Comparison of ENCODE assay signal across 23 cellular contexts in the genomic region with DNA sequence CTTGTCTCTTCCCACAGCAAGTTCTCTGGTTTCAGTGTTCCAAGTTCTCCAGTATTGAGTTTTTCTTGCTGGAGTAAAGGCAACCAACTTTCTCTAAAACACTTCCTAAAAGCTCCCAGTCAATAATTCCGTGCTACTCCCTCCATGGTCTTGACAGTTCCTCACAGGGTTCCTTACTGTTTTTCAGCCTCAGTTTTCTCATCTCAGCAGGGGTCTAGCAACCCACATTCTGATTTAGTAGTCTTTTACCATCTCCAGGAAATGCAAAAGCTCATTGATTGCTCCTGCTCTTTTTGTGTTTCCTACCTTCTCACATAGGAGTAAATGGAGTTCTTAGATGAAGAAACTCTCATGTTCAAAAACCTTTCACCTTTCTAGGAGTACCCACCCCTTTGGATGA.
DNase-seq lines count a peak whose midpoint lies in the region; ATAC-seq and TF ChIP-seq lines count a peak whose summit lies in the region.
"Had no signal": no experiment of that assay in that cellular context is flagged by ENCODE, and none has a peak within 500 bp of the region (broad histone marks: within the 10 kb centered on the region; RNA-seq: fewer than 3 reads in every experiment).

No MANE protein-coding gene starts in this region.

- H3K27ac Mint-ChIP-seq in H9 (peak overlapping the region in 2 of 3 experiments; percentile 9 to 34; a peak in 3 of 7 replicates), neural crest cell (ENCODE audit: unreplicated experiment) (peak overlapping the region; percentile 36)
- H3K27ac Mint-ChIP-seq: CD8-positive, alpha-beta T cell had no signal

- H3K4me3 Mint-ChIP-seq in H9 (peak overlapping the region in 1 of 2 experiments; percentile 39; a peak in 3 of 5 replicates), neural crest cell (no peak overlapping the region)
- H3K4me3 Mint-ChIP-seq: CD8-positive, alpha-beta T cell had no signal

- peaks cover 7% of the 10 kb centered on the region; the same call in 1 of the 2 replicates for H3K4me1 ChIP-seq in H9 (ENCODE audit: insufficient read depth, low read length)
- H3K4me1 ChIP-seq in iPS DF 6.9 (ENCODE audit: control insufficient read depth, insufficient read depth, low read length) = no peaks in the 10 kb centered on the region; the same call in 1 of the 2 replicates
- H3K4me1 ChIP-seq in right cardiac atrium (ENCODE audit: control insufficient read depth, insufficient read depth, low read length) = no peaks in the 10 kb centered on the region

- H3K36me3 Mint-ChIP-seq in H9 (ENCODE audit: insufficient read depth in 1 of 3, low read depth in 3 of 3) = no peaks in the 10 kb centered on the region
- no peaks in the 10 kb centered on the region for H3K36me3 Mint-ChIP-seq in neural crest cell (ENCODE audit: low read depth)
- H3K36me3 Mint-ChIP-seq: CD8-positive, alpha-beta T cell had no signal

- no peak overlapping the region for H3K9ac ChIP-seq in H9 (ENCODE audit: extremely low read depth, insufficient read length, low read length)
- H3K9ac ChIP-seq: KMS-11 had no signal

- H3K23me2 ChIP-seq in H9 (ENCODE audit: insufficient read length, low read depth, low read length, poor library complexity, severe bottlenecking) = no peaks in the 10 kb centered on the region

- H3K23ac ChIP-seq in H9 (ENCODE audit: insufficient read length, low read depth, low read length) = no peak overlapping the region

- H3K56ac ChIP-seq in H9 (ENCODE audit: insufficient read length, low read depth, low read length) = no peak overlapping the region

- no peak for DNase-seq in H9
- DNase-seq in astrocyte of the hippocampus (ENCODE audit: low read depth, low spot score) = peak; percentile 53
- peak; percentile 7 for DNase-seq in iPS DF 6.9 (ENCODE audit: low read depth, low spot score)
- DNase-seq in neural crest cell (ENCODE audit: low read depth, low spot score) = no peak
- no peak for DNase-seq in right cardiac atrium
- no peak for DNase-seq in EL
- DNase-seq in NCI-H1694 (lab: John Stamatoyannopoulos, UW) = no peak
- no peak for DNase-seq in stimulated activated CD4-positive, alpha-beta T cell treated with anti-CD3 and anti-CD28 coated beads, Interleukin-12 subunit alpha, Interleukin-12 subunit beta, amount 100 ng/mL, for 4 hours
- DNase-seq: AML-193; C1 segment of cervical spinal cord; Calu3; CD8-positive, alpha-beta T cell; DMS153; GF-D8; IMR-90; NCI-H1092 treated with DMSO at 0.1 percent for 48 hours; NCI-H1694 treated with DMSO at 0.1 percent for 48 hours; NCI-H446; NCI-H526; PC-3; Right ventricle myocardium superior had no signal

- H4K20me1 ChIP-seq in H9 (ENCODE audit: control insufficient read depth, insufficient read depth, insufficient read length) = no peaks in the 10 kb centered on the region

- H2BK12ac ChIP-seq in H9 (ENCODE audit: insufficient read length, low read depth, low read length) = no peak overlapping the region

- H3K14ac ChIP-seq in H9 (ENCODE audit: insufficient read depth, low read length) = no peak overlapping the region

- no peak overlapping the region for H2BK5ac ChIP-seq in H9 (ENCODE audit: insufficient read length, low read length)

- H4K8ac ChIP-seq in H9 (replicated peaks; ENCODE audit: insufficient read length, low read depth, low read length) = no peak overlapping the region

- H3K27ac ChIP-seq in H9 (ENCODE audit: insufficient read length, low read depth, low read length) (no peak overlapping the region), iPS DF 6.9 (ENCODE audit: low read length) (no peak overlapping the region), right cardiac atrium (ENCODE audit: low read length) (no peak overlapping the region)
- H3K27ac ChIP-seq: HL-60, KMS-11 had no signal

- H3K9me3 ChIP-seq in H9 (ENCODE audit: control insufficient read depth, low read depth, low read length) = no peaks in the 10 kb centered on the region
- no peaks in the 10 kb centered on the region for H3K9me3 ChIP-seq in iPS DF 6.9 (ENCODE audit: control insufficient read depth, insufficient read depth, low read length)
- no peaks in the 10 kb centered on the region for H3K9me3 ChIP-seq in right cardiac atrium (ENCODE audit: control insufficient read depth, low read length)

- H3K4me2 ChIP-seq in H9 (ENCODE audit: insufficient read depth, insufficient read length, low read length) = no peak overlapping the region
- H3K4me2 ChIP-seq: KMS-11 had no signal

- H3K27me3 ChIP-seq in H9 (ENCODE audit: insufficient read depth, low read length) (no peaks in the 10 kb centered on the region), iPS DF 6.9 (ENCODE audit: control insufficient read depth, insufficient read depth, low read length) (no peaks in the 10 kb centered on the region), right cardiac atrium (ENCODE audit: control insufficient read depth, insufficient read depth) (no peaks in the 10 kb centered on the region)

- H3K36me3 ChIP-seq in iPS DF 6.9 (ENCODE audit: control insufficient read depth, insufficient read depth, low read length) = no peaks in the 10 kb centered on the region

- H3K4ac ChIP-seq in H9 (ENCODE audit: low read depth, low read length) = no peak overlapping the region

- no peaks in the 10 kb centered on the region for H3K79me2 ChIP-seq in H9 (ENCODE audit: insufficient read depth, low read length)

- H3K9me3 Mint-ChIP-seq in H9 (no peaks in the 10 kb centered on the region), neural crest cell (no peaks in the 10 kb centered on the region)

- ATAC-seq in right cardiac atrium = no peak
- ATAC-seq: CD8-positive, alpha-beta T cell; PC-3 had no signal

- no peak overlapping the region for H3T11ph ChIP-seq in H9 (ENCODE audit: low read length)

- H3K4me3 ChIP-seq in iPS DF 6.9 (ENCODE audit: low read length) = no peak overlapping the region
- no peak overlapping the region for H3K4me3 ChIP-seq in right cardiac atrium (ENCODE audit: low read length)

- H2AFZ ChIP-seq in H9 (ENCODE audit: low read length) = no peak overlapping the region

- H2BK15ac ChIP-seq in H9 (ENCODE audit: low read depth, low read length) = no peak overlapping the region

- H2AK5ac ChIP-seq in H9 (ENCODE audit: insufficient read length, low read length) = no peak overlapping the region

- peaks cover 25 to 28% of the 10 kb centered on the region in 2 experiments for H3K4me1 Mint-ChIP-seq in H9
- peaks cover 25% of the 10 kb centered on the region for H3K4me1 Mint-ChIP-seq in neural crest cell

- no peak overlapping the region for H2BK120ac ChIP-seq in H9 (ENCODE audit: low read depth, low read length, poor library complexity, severe bottlenecking)

- H2BK20ac ChIP-seq in H9 (ENCODE audit: low read depth, low read length, poor library complexity, severe bottlenecking) = no peak overlapping the region

- no CpG with 5 or more reads among the region's 1 CpG for WGBS in H9 (ENCODE audit: extremely low coverage, insufficient read length, low lambda C conversion rate)
- no CpG with 5 or more reads among the region's 1 CpG for WGBS in iPS DF 6.9 (ENCODE audit: insufficient coverage, insufficient read length)
- 18% methylated on average over 1 of the region's 1 CpG for WGBS in right cardiac atrium

- no peaks in the 10 kb centered on the region for H3K79me1 ChIP-seq in H9 (ENCODE audit: insufficient read depth, low read depth, low read length, poor library complexity, severe bottlenecking)

- intact Hi-C loops in right cardiac atrium (cut with DNase I) = no loop called here

- no peaks in the 10 kb centered on the region for H3K27me3 Mint-ChIP-seq in H9 (ENCODE audit: low read depth)
- H3K27me3 Mint-ChIP-seq in neural crest cell (ENCODE audit: low read depth) = no peaks in the 10 kb centered on the region

- H4K91ac ChIP-seq in H9 (ENCODE audit: insufficient read length, low read depth, low read length) = no peak overlapping the region

- H3K18ac ChIP-seq in H9 (ENCODE audit: insufficient read length, low read depth, low read length) = no peak overlapping the region

- TF ChIP-seq CTCF in H9 (conservative IDR thresholded peaks at IDR 0.05) (no peak), neural crest cell (conservative IDR thresholded peaks at IDR 0.05) (no peak)

- H4K5ac ChIP-seq in H9 (ENCODE audit: insufficient read length, low read depth, low read length) = no peak overlapping the region

Comparison
In these comparisons a context has a peak if more than half of its experiments do, and no peak if none do; other contexts are left out.
1. DNase-seq: peak in astrocyte of the hippocampus (single experiment) and iPS DF 6.9 (single experiment); none in H9 (single experiment), neural crest cell (single experiment), right cardiac atrium (0 of 3), EL (single experiment), NCI-H1694 (single experiment) and stimulated activated CD4-positive, alpha-beta T cell treated with anti-CD3 and anti-CD28 coated beads, Interleukin-12 subunit alpha, Interleukin-12 subunit beta, amount 100 ng/mL, for 4 hours (single experiment).